ENCODE assay signal across 28 cellular contexts in genomic region chr14:45400509-45400908, GRCh38.
"Had no signal": no experiment of that assay in that cellular context is flagged by ENCODE, and none has a peak within 500 bp of the region (broad histone marks: within the 10 kb centered on the region; RNA-seq: fewer than 3 reads in every experiment).

No MANE protein-coding gene starts in this region.

- H3K4me1 ChIP-seq: parathyroid adenoma, psoas muscle, right lobe of liver, sigmoid colon, stomach, thyroid gland, tibial nerve, upper lobe of left lung, vagina had no signal

- H3K27ac Mint-ChIP-seq: natural killer cell treated with Interleukin-12 subunit alpha and Interleukin-12 subunit beta and Interleukin-15 and Interleukin-18, amount 100 ng/mL, for 72 hours; nephron progenitor cell; progenitor cell of endocrine pancreas; stimulated activated effector memory CD8-positive, alpha-beta T cell treated with anti-CD3 and anti-CD28 coated beads, Interleukin-12 subunit alpha, Interleukin-12 subunit beta, amount 100 ng/mL, for 72 hours; stimulated activated naive B cell treated with anti-CD40 and anti-IgM and Interleukin-4, amounts not matched to agents 10 μg/mL and 1 μg/mL and 100 μg/mL, for 72 hours; stimulated activated naive CD8-positive, alpha-beta T cell treated with anti-CD3 and anti-CD28 coated beads, Interleukin-15, Interleukin-2, amounts not matched to agents 100 ng/mL and 50 ng/mL, for 24 hours had no signal

- H3K9me3 Mint-ChIP-seq: nephron progenitor cell had no signal

- H3K4me3 Mint-ChIP-seq: natural killer cell treated with Interleukin-12 subunit alpha and Interleukin-12 subunit beta and Interleukin-15 and Interleukin-18, amount 100 ng/mL, for 72 hours; nephron progenitor cell; neural crest cell; stimulated activated effector memory CD8-positive, alpha-beta T cell treated with anti-CD3 and anti-CD28 coated beads, Interleukin-12 subunit alpha, Interleukin-12 subunit beta, amount 100 ng/mL, for 72 hours; stimulated activated naive B cell treated with anti-CD40 and anti-IgM and Interleukin-4, amounts not matched to agents 10 μg/mL and 1 μg/mL and 100 μg/mL, for 72 hours; stimulated activated naive CD8-positive, alpha-beta T cell treated with anti-CD3 and anti-CD28 coated beads, Interleukin-15, Interleukin-2, amounts not matched to agents 100 ng/mL and 50 ng/mL, for 24 hours had no signal

- H3K9me3 ChIP-seq: ovary, psoas muscle, right lobe of liver, sigmoid colon, thoracic aorta, thyroid gland, upper lobe of left lung, vagina had no signal

- H3K27me3 ChIP-seq: ovary, right lobe of liver, sigmoid colon, stomach, thyroid gland, tibial nerve, upper lobe of left lung, vagina had no signal

- ATAC-seq: natural killer cell treated with Interleukin-12 subunit alpha and Interleukin-12 subunit beta and Interleukin-15 and Interleukin-18, amount 100 ng/mL, for 72 hours; psoas muscle; right cardiac atrium; right lobe of liver; stimulated activated effector memory CD8-positive, alpha-beta T cell treated with anti-CD3 and anti-CD28 coated beads, Interleukin-12 subunit alpha, Interleukin-12 subunit beta, amount 100 ng/mL, for 72 hours; stimulated activated naive B cell treated with anti-CD40 and anti-IgM and Interleukin-4, amounts not matched to agents 10 μg/mL and 1 μg/mL and 100 μg/mL, for 72 hours had no signal

- H2AFZ ChIP-seq: parathyroid adenoma had no signal

- DNase-seq: nephron progenitor cell; occipital lobe; ovary; posterior cingulate gyrus; psoas muscle; right cardiac atrium; right lobe of liver; sigmoid colon; small intestine; stimulated activated CD4-positive, alpha-beta T cell treated with anti-CD3 and anti-CD28 coated beads, Interleukin-15, amount 100 ng/mL, for 24 hours; stimulated activated CD4-positive, alpha-beta T cell treated with anti-CD3 and anti-CD28 coated beads, Interleukin-2, amount 100 ng/mL, for 24 hours; stimulated activated CD4-positive, alpha-beta T cell treated with anti-CD3 and anti-CD28 coated beads, Interleukin-2, amount 100 ng/mL, for 48 hours; stimulated activated CD4-positive, alpha-beta T cell treated with anti-CD3 and anti-CD28 coated beads, Interleukin-4, amount 100 ng/mL, for 24 hours; stimulated activated naive B cell treated with anti-CD40 and anti-IgM and Interleukin-4, amounts not matched to agents 10 μg/mL and 1 μg/mL and 100 μg/mL, for 72 hours; stimulated activated naive CD4-positive, alpha-beta T cell treated with Interleukin-2 at 50 U/mL for 16 hours; stomach; thyroid gland; trophoblast cell; upper lobe of left lung had no signal

- H3K27me3 Mint-ChIP-seq: natural killer cell treated with Interleukin-12 subunit alpha and Interleukin-12 subunit beta and Interleukin-15 and Interleukin-18, amount 100 ng/mL, for 72 hours; progenitor cell of endocrine pancreas; stimulated activated naive B cell treated with anti-CD40 and anti-IgM and Interleukin-4, amounts not matched to agents 10 μg/mL and 1 μg/mL and 100 μg/mL, for 72 hours; stimulated activated naive CD8-positive, alpha-beta T cell treated with anti-CD3 and anti-CD28 coated beads, Interleukin-15, Interleukin-2, amounts not matched to agents 100 ng/mL and 50 ng/mL, for 24 hours had no signal

- H3K79me2 ChIP-seq: parathyroid adenoma had no signal

- H3K4me1 Mint-ChIP-seq: nephron progenitor cell; neural crest cell; stimulated activated effector memory CD8-positive, alpha-beta T cell treated with anti-CD3 and anti-CD28 coated beads, Interleukin-12 subunit alpha, Interleukin-12 subunit beta, amount 100 ng/mL, for 72 hours; stimulated activated naive B cell treated with anti-CD40 and anti-IgM and Interleukin-4, amounts not matched to agents 10 μg/mL and 1 μg/mL and 100 μg/mL, for 72 hours had no signal

- H3K27ac ChIP-seq: ovary, parathyroid adenoma, psoas muscle, right lobe of liver, sigmoid colon, stomach, thoracic aorta, thyroid gland, tibial nerve, upper lobe of left lung, vagina had no signal

- H3K36me3 Mint-ChIP-seq: natural killer cell treated with Interleukin-12 subunit alpha and Interleukin-12 subunit beta and Interleukin-15 and Interleukin-18, amount 100 ng/mL, for 72 hours; stimulated activated effector memory CD8-positive, alpha-beta T cell treated with anti-CD3 and anti-CD28 coated beads, Interleukin-12 subunit alpha, Interleukin-12 subunit beta, amount 100 ng/mL, for 72 hours; stimulated activated naive B cell treated with anti-CD40 and anti-IgM and Interleukin-4, amounts not matched to agents 10 μg/mL and 1 μg/mL and 100 μg/mL, for 72 hours had no signal

- H3K36me3 ChIP-seq: ovary, right lobe of liver, sigmoid colon, stomach, thoracic aorta, thyroid gland, tibial nerve, upper lobe of left lung, vagina had no signal

- H3K9ac ChIP-seq: parathyroid adenoma had no signal

- H3K4me3 ChIP-seq: ovary, psoas muscle, right lobe of liver, sigmoid colon, stomach, thoracic aorta, thyroid gland, tibial nerve, upper lobe of left lung, vagina had no signal
